In genomic region chr10:133210398-133211140, GRCh38 we compare ENCODE assay signal across 33 cellular contexts. TPM values are rescaled to one million over a fixed set of nuclear protein-coding genes. Genes with fewer than 3 reads are reported as not detected.
"Had no signal": no experiment of that assay in that cellular context is flagged by ENCODE, and none has a peak within 500 bp of the region (broad histone marks: within the 10 kb centered on the region; RNA-seq: fewer than 3 reads in every experiment).

No MANE protein-coding gene starts in this region.

- H3K4me2 ChIP-seq: neural progenitor cell had no signal

- H3K4me3 ChIP-seq: coronary artery, heart right ventricle, lower lobe of right lung, neural progenitor cell, pancreas, spleen, tibial artery, upper lobe of left lung, uterus had no signal

- H3K36me3 Mint-ChIP-seq: natural killer cell treated with Interleukin-12 subunit alpha and Interleukin-12 subunit beta and Interleukin-15 and Interleukin-18, amount 100 ng/mL, for 72 hours; neural progenitor cell; stimulated activated memory B cell treated with anti-CD40 and anti-IgM and Interleukin-4, amounts not matched to agents 10 μg/mL and 1 μg/mL and 100 μg/mL, for 72 hours had no signal

- H3K4me1 ChIP-seq: heart right ventricle, lower lobe of right lung, neural progenitor cell, pancreas, spleen, tibial artery, upper lobe of left lung, uterus had no signal

- H3K27me3 Mint-ChIP-seq: natural killer cell treated with Interleukin-12 subunit alpha and Interleukin-12 subunit beta and Interleukin-15 and Interleukin-18, amount 100 ng/mL, for 72 hours; progenitor cell of endocrine pancreas; stimulated activated naive CD8-positive, alpha-beta T cell treated with anti-CD3 and anti-CD28 coated beads, Interleukin-15, Interleukin-2, amounts not matched to agents 100 ng/mL and 50 ng/mL, for 24 hours had no signal

- H3K27ac ChIP-seq: coronary artery, heart right ventricle, lower lobe of right lung, neural progenitor cell, pancreas, spleen, tibial artery, upper lobe of left lung, uterus had no signal

- H3K4me1 Mint-ChIP-seq: endodermal cell; stimulated activated memory B cell treated with anti-CD40 and anti-IgM and Interleukin-4, amounts not matched to agents 10 μg/mL and 1 μg/mL and 100 μg/mL, for 72 hours had no signal

- H3K9ac ChIP-seq: neural progenitor cell had no signal

- H3K36me3 ChIP-seq: heart right ventricle, lower lobe of right lung, neural progenitor cell, pancreas, spleen, tibial artery, upper lobe of left lung, uterus had no signal

- H3K27ac Mint-ChIP-seq: endodermal cell; natural killer cell treated with Interleukin-12 subunit alpha and Interleukin-12 subunit beta and Interleukin-15 and Interleukin-18, amount 100 ng/mL, for 72 hours; neural progenitor cell; progenitor cell of endocrine pancreas; stimulated activated memory B cell treated with anti-CD40 and anti-IgM and Interleukin-4, amounts not matched to agents 10 μg/mL and 1 μg/mL and 100 μg/mL, for 72 hours; stimulated activated naive CD8-positive, alpha-beta T cell treated with anti-CD3 and anti-CD28 coated beads, Interleukin-15, Interleukin-2, amounts not matched to agents 100 ng/mL and 50 ng/mL, for 24 hours had no signal

- H2AFZ ChIP-seq: neural progenitor cell had no signal

- ATAC-seq: heart right ventricle; left lobe of liver; lower lobe of right lung; natural killer cell treated with Interleukin-12 subunit alpha and Interleukin-12 subunit beta and Interleukin-15 and Interleukin-18, amount 100 ng/mL, for 72 hours; pancreas; sciatic nerve; stimulated activated memory B cell treated with anti-CD40 and anti-IgM and Interleukin-4, amounts not matched to agents 10 μg/mL and 1 μg/mL and 100 μg/mL, for 72 hours had no signal

- H3K9me3 ChIP-seq: heart right ventricle, lower lobe of right lung, pancreas, spleen, tibial artery, upper lobe of left lung, uterus had no signal

- H3K4me3 Mint-ChIP-seq: endodermal cell; natural killer cell treated with Interleukin-12 subunit alpha and Interleukin-12 subunit beta and Interleukin-15 and Interleukin-18, amount 100 ng/mL, for 72 hours; neural progenitor cell; stimulated activated memory B cell treated with anti-CD40 and anti-IgM and Interleukin-4, amounts not matched to agents 10 μg/mL and 1 μg/mL and 100 μg/mL, for 72 hours; stimulated activated naive CD8-positive, alpha-beta T cell treated with anti-CD3 and anti-CD28 coated beads, Interleukin-15, Interleukin-2, amounts not matched to agents 100 ng/mL and 50 ng/mL, for 24 hours had no signal

- H3K27me3 ChIP-seq: neural progenitor cell, pancreas, upper lobe of left lung, uterus had no signal

- H3K9me3 Mint-ChIP-seq: endodermal cell; natural killer cell treated with Interleukin-12 subunit alpha and Interleukin-12 subunit beta and Interleukin-15 and Interleukin-18, amount 100 ng/mL, for 72 hours; neural progenitor cell; stimulated activated memory B cell treated with anti-CD40 and anti-IgM and Interleukin-4, amounts not matched to agents 10 μg/mL and 1 μg/mL and 100 μg/mL, for 72 hours; stimulated activated naive CD8-positive, alpha-beta T cell treated with anti-CD3 and anti-CD28 coated beads, Interleukin-15, Interleukin-2, amounts not matched to agents 100 ng/mL and 50 ng/mL, for 24 hours had no signal

- DNase-seq: effector CD4-positive, alpha-beta T cell; endodermal cell; hypothalamus; lower lobe of right lung; mesenchymal stem cell; midbrain; occipital lobe; spleen; stimulated activated CD4-positive, alpha-beta T cell treated with anti-CD3 and anti-CD28 coated beads, Interleukin-15, amount 100 ng/mL, for 24 hours; stimulated activated CD4-positive, alpha-beta T cell treated with anti-CD3 and anti-CD28 coated beads, Interleukin-1b, Interleukin-23, amount 100 ng/mL, for 48 hours; stimulated activated CD4-positive, alpha-beta T cell treated with anti-CD3 and anti-CD28 coated beads, Interleukin-4, amount 100 ng/mL, for 24 hours; tibial artery; uterus had no signal

RNA-seq across cellular contexts. Expression of gene UTF1, which starts 19.4 kb away (rescaled TPM):
- total RNA-seq: dermis microvascular lymphatic vessel endothelial cell; endothelial cell of umbilical vein; fibroblast of lung; frontal cortex; glomerular endothelial cell; heart right ventricle; left lobe of liver; lower lobe of right lung; natural killer cell treated with Interleukin-12 subunit alpha and Interleukin-12 subunit beta and Interleukin-15 and Interleukin-18, amount 100 ng/mL, for 72 hours; occipital lobe; pancreas; progenitor cell of endocrine pancreas; renal cortical epithelial cell; sciatic nerve; skeletal muscle tissue; temporal lobe; uterus had no signal
- polyA plus RNA-seq: endothelial cell of umbilical vein, esophagus, fibroblast of lung, heart right ventricle, pancreas had no signal

RNA-seq across cellular contexts. Expression of gene VENTX, which starts 27.1 kb away (rescaled TPM):
- total RNA-seq: dermis microvascular lymphatic vessel endothelial cell; endothelial cell of umbilical vein; fibroblast of lung; frontal cortex; glomerular endothelial cell; natural killer cell treated with Interleukin-12 subunit alpha and Interleukin-12 subunit beta and Interleukin-15 and Interleukin-18, amount 100 ng/mL, for 72 hours; occipital lobe; renal cortical epithelial cell; skeletal muscle tissue; temporal lobe had no signal
- polyA plus RNA-seq: endothelial cell of umbilical vein, fibroblast of lung had no signal

RNA-seq across cellular contexts. Expression of gene KNDC1, which starts 50.5 kb away (rescaled TPM):
- total RNA-seq: endothelial cell of umbilical vein, glomerular endothelial cell had no signal
- polyA plus RNA-seq: endothelial cell of umbilical vein had no signal
